ENCODE assay signal across 15 cellular contexts in the genomic region with DNA sequence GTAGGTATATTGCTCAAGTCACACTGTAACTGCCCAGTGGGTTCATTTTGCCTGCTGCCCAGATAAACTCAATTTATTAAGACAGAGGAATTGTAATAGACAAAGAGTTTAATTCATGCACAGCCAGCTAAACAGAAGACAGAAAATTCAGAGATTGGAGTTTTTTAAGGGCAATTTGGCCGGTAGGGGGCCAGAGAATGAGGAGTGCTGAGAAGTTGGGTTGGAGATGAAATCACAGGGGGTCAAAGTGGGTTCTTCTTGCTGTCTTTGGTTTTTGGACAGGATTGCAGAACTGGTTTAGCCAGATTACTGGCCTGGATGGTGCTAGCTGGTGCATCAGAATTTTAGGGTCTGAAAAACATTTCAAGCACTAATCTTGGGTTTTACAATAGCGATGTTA. TPM values are rescaled to one million over a fixed set of nuclear protein-coding genes. Genes with fewer than 3 reads are reported as not detected.
DNase-seq lines count a peak whose midpoint lies in the region; ATAC-seq, FAIRE-seq and TF ChIP-seq lines count a peak whose summit lies in the region.
"Had no signal": no experiment of that assay in that cellular context is flagged by ENCODE, and none has a peak within 500 bp of the region (broad histone marks: within the 10 kb centered on the region; RNA-seq: fewer than 3 reads in every experiment).

No MANE protein-coding gene starts in this region.

- no peaks in the 10 kb centered on the region for H3K27me3 Mint-ChIP-seq in GM23338 (ENCODE audit: insufficient read depth, low read depth, poor library complexity)

- DNase-seq in DMS 273 (lab: John Stamatoyannopoulos, UW; ENCODE audit: unreplicated experiment) (peak; percentile 30), DMS 273 treated with DMSO at 0.1 percent for 48 hours (lab: John Stamatoyannopoulos, UW) (no peak), GM23338 (ENCODE audit: low spot score) (peak; percentile 38), keratinocyte (ENCODE audit: low read depth, low spot score) (no peak), HK-2 (ENCODE audit: unreplicated experiment) (no peak), nucleus accumbens (lab: John Stamatoyannopoulos, UW) (no peak)
- DNase-seq in stimulated activated CD4-positive, alpha-beta T cell treated with anti-CD3 and anti-CD28 coated beads, Interleukin-2, amount 100 ng/mL, for 48 hours = no peak
- DNase-seq: activated CD4-positive, alpha-beta T cell treated with anti-CD3 and anti-CD28 coated beads, Interleukin-2, amount 50 U/mL, for 4 hours; upper lobe of left lung had no signal

- H3K4me1 Mint-ChIP-seq in GM23338 = peaks cover 3% of the 10 kb centered on the region; the same call in 2 of the 3 replicates
- H3K4me1 Mint-ChIP-seq: central memory CD8-positive, alpha-beta T cell had no signal

- no peaks in the 10 kb centered on the region for H3K9me1 ChIP-seq in keratinocyte (ENCODE audit: control insufficient read depth, extremely low read depth, insufficient read depth, low read length)

- H2AFZ ChIP-seq in GM23338 (peak overlapping the region; percentile 29; the same call in 1 of the 2 replicates), keratinocyte (ENCODE audit: control insufficient read depth, low read length) (no peak overlapping the region)

- H3F3A ChIP-seq in GM23338 (replicated peaks; ENCODE audit: low read depth) = no peaks in the 10 kb centered on the region

- H3K36me3 Mint-ChIP-seq in GM23338 (ENCODE audit: low read depth) = no peaks in the 10 kb centered on the region

- H3K79me2 ChIP-seq in GM23338 (replicated peaks; ENCODE audit: insufficient read depth) (no peaks in the 10 kb centered on the region), keratinocyte (ENCODE audit: control insufficient read depth, insufficient read depth, low read length) (no peaks in the 10 kb centered on the region)

- no peak for ATAC-seq in GM23338

- no peak overlapping the region for H3K27ac ChIP-seq in GM23338 (ENCODE audit: low read depth)
- H3K27ac ChIP-seq in keratinocyte (ENCODE audit: control insufficient read depth, insufficient read depth, low read length) = no peak overlapping the region
- H3K27ac ChIP-seq: upper lobe of left lung had no signal

- H3K9ac ChIP-seq in keratinocyte (ENCODE audit: control insufficient read depth, extremely low read depth, insufficient read depth, low read length) = no peak overlapping the region

- H4K20me1 ChIP-seq in GM23338 (replicated peaks; ENCODE audit: insufficient read depth) (no peaks in the 10 kb centered on the region), keratinocyte (ENCODE audit: control insufficient read depth, extremely low read depth, insufficient read depth, low read length) (no peaks in the 10 kb centered on the region)

- H3K36me3 ChIP-seq in GM23338 (ENCODE audit: insufficient read depth) (no peaks in the 10 kb centered on the region), keratinocyte (ENCODE audit: control insufficient read depth in 2 of 2, extremely low read depth in 1 of 2, insufficient read depth in 2 of 2, low read length in 2 of 2) (no peaks in the 10 kb centered on the region)
- H3K36me3 ChIP-seq: upper lobe of left lung had no signal

- no peaks in the 10 kb centered on the region; the same call in 1 of the 2 replicates for H3K9me2 ChIP-seq in GM23338 (ENCODE audit: insufficient read depth)

- peak; percentile 26 for FAIRE-seq in keratinocyte (lab: Jason Lieb, UNC)
- FAIRE-seq: GM18507 had no signal

- dilution Hi-C loops in keratinocyte (cut with MboI; ENCODE audit: extremely low pct_ligation_motif_present, low sequenced_read_pairs) = no loop called here

- TF ChIP-seq CTCF in GM23338 (conservative IDR thresholded peaks at IDR 0.05; ENCODE audit: low read depth in 2 of 2) (peak; percentile 38 to 60), WI38 (IDR thresholded peaks at IDR 0.05; ENCODE audit: low read depth, low read length) (peak; percentile 25; the same call in 1 of the 2 replicates), keratinocyte (optimal IDR thresholded peaks at IDR 0.05 in 1 of 3, IDR thresholded peaks at IDR 0.05 in 1 of 3, conservative IDR thresholded peaks at IDR 0.05 in 1 of 3; ENCODE audit: extremely low read depth in 1 of 3, insufficient read depth in 2 of 3, low read length in 3 of 3) (peak in 1 of 3 experiments; percentile 13)

- no peaks in the 10 kb centered on the region for H3K9me3 ChIP-seq in keratinocyte (ENCODE audit: control insufficient read depth, low read depth, low read length)
- H3K9me3 ChIP-seq: upper lobe of left lung had no signal

- H3K27me3 ChIP-seq in GM23338 (ENCODE audit: insufficient read depth) (no peaks in the 10 kb centered on the region), keratinocyte (ENCODE audit: control insufficient read depth, extremely low read depth, insufficient read depth, low read length) (no peaks in the 10 kb centered on the region)
- H3K27me3 ChIP-seq: upper lobe of left lung had no signal

- H3K27ac Mint-ChIP-seq in GM23338 = no peak overlapping the region

- no peaks in the 10 kb centered on the region for H3K9me3 Mint-ChIP-seq in GM23338
- H3K9me3 Mint-ChIP-seq: central memory CD8-positive, alpha-beta T cell had no signal

- H3K4me2 ChIP-seq in GM23338 = no peak overlapping the region
- H3K4me2 ChIP-seq in keratinocyte (ENCODE audit: control insufficient read depth, extremely low read depth, insufficient read depth, low read depth, low read length) = no peak overlapping the region

- no peak overlapping the region for H3K4me3 ChIP-seq in GM23338
- no peak overlapping the region for H3K4me3 ChIP-seq in WI38 (ENCODE audit: low read depth, low read length)
- no peak overlapping the region for H3K4me3 ChIP-seq in keratinocyte (ENCODE audit: control insufficient read depth in 2 of 3, extremely low read depth in 1 of 3, insufficient read depth in 2 of 3, low read depth in 1 of 3, low read length in 3 of 3)
- H3K4me3 ChIP-seq: upper lobe of left lung had no signal

- H3K4me3 Mint-ChIP-seq in GM23338 = no peak overlapping the region
- H3K4me3 Mint-ChIP-seq: central memory CD8-positive, alpha-beta T cell had no signal

- H3K4me1 ChIP-seq in GM23338 (ENCODE audit: insufficient read depth) = peaks cover 4% of the 10 kb centered on the region
- H3K4me1 ChIP-seq in keratinocyte (ENCODE audit: control insufficient read depth, extremely low read depth, insufficient read depth, low read length) = peaks cover 6% of the 10 kb centered on the region

TF ChIP-seq in GM23338, 12 proteins besides CTCF, POLR2A, EP300 and RAD21:
- no peak for TF ChIP-seq POLR2AphosphoS5 (IDR thresholded peaks at IDR 0.05; ENCODE audit: low read depth)
- TF ChIP-seq ZNF331 (CRISPR knock-in tag; IDR thresholded peaks at IDR 0.05; ENCODE audit: low read depth) = no peak

RNA-seq across cellular contexts. Expression of a gene that starts 20.7 kb away (rescaled TPM):
- total RNA-seq in GM23338 (2014; rRNA removed; shearing (Covaris generic)) = not detected in 2 replicates
- not detected in 2 replicates for polyA plus RNA-seq in GM23338 (2016; fragmentation: Nextera tagmentation; extraction: Ambion mirVana)
- 1.6 to 33.2 TPM (median 7.8 TPM) in 3 replicates for polyA plus RNA-seq in keratinocyte
- 2.1 TPM for polyA plus RNA-seq in keratinocyte (2011; ENCODE audit: low read depth)
- polyA plus RNA-seq in keratinocyte (2011; cell fraction: cytosol; rRNA removed) = 9.0 and 11.3 TPM in 2 replicates
- polyA plus RNA-seq in keratinocyte (2011; cell fraction: nucleus; rRNA removed) = 10.5 and 12.4 TPM in 2 replicates
- 0.93 and 1.3 TPM in 2 replicates for polyA plus RNA-seq in keratinocyte (2012; ENCODE audit: low replicate concordance)
- polyA minus RNA-seq in keratinocyte = 0.46 to 9.1 TPM (median 3.3 TPM) in 3 replicates
- 3.1 TPM for polyA minus RNA-seq in keratinocyte (2011; cell fraction: cytosol; rRNA and poly(A)+ RNA removed)
- polyA minus RNA-seq in keratinocyte (2011; cell fraction: nucleus; rRNA and poly(A)+ RNA removed) = 2.4 and 6.1 TPM in 2 replicates
- total RNA-seq: A172; OCI-LY7; T-helper 1 cell treated with Interleukin-12 subunit alpha and Interleukin-12 subunit beta and Interleukin-4 antibody, amounts not matched to agents 30 ng/mL and 1 ng/mL, for 36 hours had no signal

Comparison
In these comparisons a context has a peak if more than half of its experiments do, and no peak if none do; other contexts are left out.
1. DNase-seq: peak in DMS 273 (single experiment) and GM23338 (single experiment); none in DMS 273 treated with DMSO at 0.1 percent for 48 hours (single experiment), keratinocyte (single experiment), stimulated activated CD4-positive, alpha-beta T cell treated with anti-CD3 and anti-CD28 coated beads, Interleukin-2, amount 100 ng/mL, for 48 hours (0 of 2), HK-2 (single experiment) and nucleus accumbens (0 of 56).